ENCODE assay signal across 33 cellular contexts in the genomic region with DNA sequence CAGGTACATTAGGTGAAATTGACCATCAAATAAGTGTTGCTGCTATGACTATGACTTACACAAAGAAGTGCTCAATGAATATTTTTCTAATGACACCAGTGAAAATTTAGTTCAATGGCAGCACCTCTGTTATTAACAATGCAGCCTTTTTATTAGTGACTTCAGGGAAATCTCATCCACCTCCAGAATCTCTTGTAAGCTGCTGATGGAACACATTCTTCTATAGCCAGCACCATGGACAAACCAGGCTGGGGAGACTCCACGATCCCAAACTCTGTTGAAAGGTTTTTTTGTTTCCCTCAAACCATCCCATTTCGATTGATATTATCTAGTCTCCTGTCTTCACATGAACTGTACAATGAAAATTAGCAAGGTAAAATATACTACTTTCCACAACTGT.
"Had no signal": no experiment of that assay in that cellular context is flagged by ENCODE, and none has a peak within 500 bp of the region (broad histone marks: within the 10 kb centered on the region; RNA-seq: fewer than 3 reads in every experiment).

No MANE protein-coding gene starts in this region.

- H3K4me3 Mint-ChIP-seq: activated CD8-positive, alpha-beta T cell treated with anti-CD3 and anti-CD28 coated beads for 36 hours; activated naive CD8-positive, alpha-beta T cell treated with anti-CD3 and anti-CD28 coated beads for 36 hours; activated T-cell treated with anti-CD3 and anti-CD28 coated beads, Interleukin-2, amount 50 U/mL, for 72 hours; activated T-helper 17 cell treated with anti-CD3 and anti-CD28 coated beads, Interleukin-2, amount 50 U/mL, for 72 hours had no signal

- H3K27ac Mint-ChIP-seq: activated CD8-positive, alpha-beta T cell treated with anti-CD3 and anti-CD28 coated beads for 36 hours; activated naive CD8-positive, alpha-beta T cell treated with anti-CD3 and anti-CD28 coated beads for 36 hours; activated T-cell treated with anti-CD3 and anti-CD28 coated beads, Interleukin-2, amount 50 U/mL, for 72 hours; activated T-helper 17 cell treated with anti-CD3 and anti-CD28 coated beads, Interleukin-2, amount 50 U/mL, for 72 hours had no signal

- H3K9me3 ChIP-seq: breast epithelium, MG63 had no signal

- H3K4me1 Mint-ChIP-seq: activated naive CD8-positive, alpha-beta T cell treated with anti-CD3 and anti-CD28 coated beads for 36 hours; activated T-helper 17 cell treated with anti-CD3 and anti-CD28 coated beads, Interleukin-2, amount 50 U/mL, for 72 hours had no signal

- H3K27me3 Mint-ChIP-seq: activated CD8-positive, alpha-beta T cell treated with anti-CD3 and anti-CD28 coated beads for 36 hours; activated naive CD8-positive, alpha-beta T cell treated with anti-CD3 and anti-CD28 coated beads for 36 hours; activated T-helper 17 cell treated with anti-CD3 and anti-CD28 coated beads, Interleukin-2, amount 50 U/mL, for 72 hours had no signal

- ATAC-seq: activated CD8-positive, alpha-beta T cell treated with anti-CD3 and anti-CD28 coated beads for 36 hours; activated T-cell treated with anti-CD3 and anti-CD28 coated beads, Interleukin-2, amount 50 U/mL, for 72 hours; activated T-helper 17 cell treated with anti-CD3 and anti-CD28 coated beads, Interleukin-2, amount 50 U/mL, for 72 hours had no signal

- DNase-seq: activated CD4-positive, alpha-beta T cell treated with anti-CD3 and anti-CD28 coated beads for 1 hour; activated CD4-positive, alpha-beta T cell treated with anti-CD3 and anti-CD28 coated beads for 48 hours; activated CD4-positive, CD25-positive, alpha-beta regulatory T cell; activated CD8-positive, alpha-beta T cell treated with anti-CD3 and anti-CD28 coated beads for 36 hours; activated effector memory CD4-positive, alpha-beta T cell treated with anti-CD3 and anti-CD28 coated beads, Interleukin-2, amount 50 U/mL, for 16 hours; activated naive CD4-positive, alpha-beta T cell; activated naive CD4-positive, alpha-beta T cell treated with anti-CD3 and anti-CD28 coated beads, Interleukin-2, amount 50 U/mL, for 16 hours; activated naive CD8-positive, alpha-beta T cell treated with anti-CD3 and anti-CD28 coated beads for 36 hours; activated T-cell treated with anti-CD3 and anti-CD28 coated beads, Interleukin-2, amount 50 U/mL, for 1 hour; activated T-cell treated with anti-CD3 and anti-CD28 coated beads, Interleukin-2, amount 50 U/mL, for 72 hours; amniotic stem cell; aorta; cerebellar nuclear complex; NCI-H1048; NCI-H1105 treated with DMSO at 0.1 percent for 48 hours; NCI-H1436; NCI-H1694; NCI-H1930; NCI-H2081 treated with DMSO at 0.1 percent for 48 hours; NCI-H226; NCI-H69; NK-92 treated with Interleukin-12 subunit alpha and Interleukin-12 subunit beta, amount 100 ng/mL, for 24 hours; PC-9; SIG-M5; SW 1271; T-helper 1 cell; T-helper 2 cell; T-helper 9 cell had no signal

- H3K27ac ChIP-seq: PC-9, RWPE1, VCaP had no signal

- H2AFZ ChIP-seq: PC-9 had no signal

- H3K4me3 ChIP-seq: breast epithelium, MG63, PC-9 had no signal

- H3K4me2 ChIP-seq: PC-9 had no signal

- H3K9me3 Mint-ChIP-seq: activated CD8-positive, alpha-beta T cell treated with anti-CD3 and anti-CD28 coated beads for 36 hours; activated naive CD8-positive, alpha-beta T cell treated with anti-CD3 and anti-CD28 coated beads for 36 hours; activated T-cell treated with anti-CD3 and anti-CD28 coated beads, Interleukin-2, amount 50 U/mL, for 72 hours; activated T-helper 17 cell treated with anti-CD3 and anti-CD28 coated beads, Interleukin-2, amount 50 U/mL, for 72 hours had no signal

- H3K36me3 ChIP-seq: breast epithelium, MG63 had no signal

- H3K27me3 ChIP-seq: breast epithelium, MG63 had no signal
